ENCODE assay signal across 1 cellular context in genomic region chr6:145813285-145814034, GRCh38.
TF ChIP-seq lines count a peak whose summit lies in the region.

No MANE protein-coding gene starts in this region.

TF ChIP-seq in K562, 482 proteins besides CTCF, POLR2A, EP300 and RAD21 (continued from another document and continues in another):
- no peak for TF ChIP-seq ZNF512 (tag; IDR thresholded peaks at IDR 0.05)
- TF ChIP-seq ZNF232 (CRISPR knock-in tag; IDR thresholded peaks at IDR 0.05), result no peak
- TF ChIP-seq RBM25 (IDR thresholded peaks at IDR 0.05; ENCODE audit: low read depth, low read length, severe bottlenecking), result no peak
- TF ChIP-seq GTF3C2 (IDR thresholded peaks at IDR 0.05; ENCODE audit: borderline replicate concordance, extremely low read depth, insufficient read length), result no peak
- no peak for TF ChIP-seq ETV5 (CRISPR knock-in tag; IDR thresholded peaks at IDR 0.05; ENCODE audit: low read depth)
- TF ChIP-seq CSDE1 (IDR thresholded peaks at IDR 0.05), result no peak
- TF ChIP-seq CBFA2T3 (IDR thresholded peaks at IDR 0.05), result no peak
- no peak for TF ChIP-seq KLF16 (IDR thresholded peaks at IDR 0.05)
- TF ChIP-seq GTF2E2 (tag; IDR thresholded peaks at IDR 0.05), result no peak
- TF ChIP-seq SMARCE1 (IDR thresholded peaks at IDR 0.05), result peak; percentile 72
- no peak for TF ChIP-seq ZNF583 (CRISPR knock-in tag; IDR thresholded peaks at IDR 0.05)
- TF ChIP-seq BACH1 (tag; IDR thresholded peaks at IDR 0.05), result peak; percentile 99
- no peak for TF ChIP-seq ATF6 (CRISPR knock-in tag; IDR thresholded peaks at IDR 0.05)
- TF ChIP-seq POLR2AphosphoS5 (IDR thresholded peaks at IDR 0.05; ENCODE audit: control insufficient read depth, insufficient read depth, low read depth, low read length), result no peak; the same call in 1 of the 2 replicates
- TF ChIP-seq ZNF280B (CRISPR knock-in tag; IDR thresholded peaks at IDR 0.05), result no peak
- peak; percentile 71 for TF ChIP-seq SMARCC2 (IDR thresholded peaks at IDR 0.05; ENCODE audit: low read depth)
- TF ChIP-seq PURB (CRISPR knock-in tag; IDR thresholded peaks at IDR 0.05; ENCODE audit: low read depth), result no peak
- TF ChIP-seq EP400 (IDR thresholded peaks at IDR 0.05), result peak; percentile 51; the same call in 1 of the 2 replicates
- TF ChIP-seq SIN3A (IDR thresholded peaks at IDR 0.05; ENCODE audit: borderline replicate concordance in 2 of 2, control insufficient read depth in 1 of 2, low read depth in 2 of 2, low read length in 2 of 2), result peak in 1 of 2 experiments; percentile 42; a peak in 1 of 4 replicates
- TF ChIP-seq TAF1 (IDR thresholded peaks at IDR 0.05; ENCODE audit: control insufficient read depth, extremely low read depth, insufficient read depth, low read length, severe bottlenecking), result no peak
- TF ChIP-seq CBX3 (IDR thresholded peaks at IDR 0.05; ENCODE audit: borderline replicate concordance in 1 of 2, low read length in 2 of 2), result no peak; a peak in 1 of 3 replicates
- no peak for TF ChIP-seq NKRF (IDR thresholded peaks at IDR 0.05; ENCODE audit: borderline replicate concordance)
- TF ChIP-seq ATF1 (CRISPR knock-in tag; IDR thresholded peaks at IDR 0.05), result no peak
- peak; percentile 73 for TF ChIP-seq ATF1 (tag; IDR thresholded peaks at IDR 0.05)
- peak in 1 of 2 experiments; percentile 78; a peak in 2 of 4 replicates for TF ChIP-seq ZNF318 (IDR thresholded peaks at IDR 0.05; ENCODE audit: borderline replicate concordance in 1 of 2, low read depth in 1 of 2)
- peak; percentile 88 for TF ChIP-seq SMARCA4 (IDR thresholded peaks at IDR 0.05)
- peak; percentile 83 for TF ChIP-seq ATF3 (IDR thresholded peaks at IDR 0.05)
- no peak for TF ChIP-seq ATF3 (CRISPR knock-in tag; conservative IDR thresholded peaks at IDR 0.05)
- no peak for TF ChIP-seq ZZZ3 (IDR thresholded peaks at IDR 0.05)
- TF ChIP-seq ZBTB1 (CRISPR knock-in tag; IDR thresholded peaks at IDR 0.05; ENCODE audit: borderline replicate concordance, low read depth), result no peak
- no peak for TF ChIP-seq TSHZ1 (CRISPR knock-in tag; IDR thresholded peaks at IDR 0.05)
- no peak for TF ChIP-seq RFX5 (IDR thresholded peaks at IDR 0.05; ENCODE audit: low read depth, low read length)
